7 cellular contexts compared by ENCODE assay signal in the genomic region with DNA sequence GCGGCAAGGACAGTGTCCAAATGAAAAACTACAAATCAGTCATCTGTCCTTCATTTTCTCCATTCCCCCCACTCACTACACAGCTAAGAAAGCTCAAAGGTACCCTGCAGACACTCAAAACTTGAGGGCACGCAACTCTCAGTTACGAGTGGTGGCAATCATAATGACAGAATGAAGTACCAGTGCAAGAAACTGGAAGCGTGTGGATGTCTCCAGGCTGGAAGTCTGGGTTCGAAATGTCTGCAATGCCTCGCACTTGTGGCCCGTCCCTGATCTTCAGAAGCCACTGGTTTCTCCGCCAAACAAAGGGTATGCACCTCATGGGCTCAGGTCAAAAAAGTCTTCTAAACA. TPM values are rescaled to one million over a fixed set of nuclear protein-coding genes. Genes with fewer than 3 reads are reported as not detected.
A peak's percentile ranks its signal among the peaks of the same experiment; 100 is the strongest.
DNase-seq lines count a peak whose midpoint lies in the region; ATAC-seq, FAIRE-seq and TF ChIP-seq lines count a peak whose summit lies in the region.

No MANE protein-coding gene starts in this region.

- TF ChIP-seq POLR2A in HCT116 (IDR thresholded peaks at IDR 0.05; ENCODE audit: borderline replicate concordance, extremely low read depth, insufficient read depth, insufficient read length) (no peak), GM12891 (IDR thresholded peaks at IDR 0.05; ENCODE audit: low read depth, low read length) (no peak)

- peak overlapping the region; percentile 81 for H3K4me2 ChIP-seq in HCT116 (ENCODE audit: low read length)

- no peaks in the 10 kb centered on the region for H4K20me1 ChIP-seq in HCT116 (ENCODE audit: insufficient read depth)

- H3K4me3 ChIP-seq in HCT116 (replicated peaks in 1 of 2; ENCODE audit: low read depth in 1 of 2, low read length in 2 of 2) = peak overlapping the region; percentile 71 to 93
- peak overlapping the region; percentile 99 for H3K4me3 ChIP-seq in iPS-15b (ENCODE audit: low read depth, low read length)
- peak overlapping the region; percentile 98 for H3K4me3 ChIP-seq in stomach smooth muscle (ENCODE audit: low read length in 2 of 2)

- no peaks in the 10 kb centered on the region for H3K9me2 ChIP-seq in HCT116 (ENCODE audit: insufficient read depth)

- no peaks in the 10 kb centered on the region for H3K27me3 Mint-ChIP-seq in activated B cell treated with CpG ODN at 0.5 μM for 24 hours

- H3K79me2 ChIP-seq in HCT116 (ENCODE audit: insufficient read depth, low read length) = peaks cover 14% of the 10 kb centered on the region

- H3K27ac ChIP-seq in HCT116 (ENCODE audit: low read depth, low read length) (peak overlapping the region; percentile 74), stomach smooth muscle (ENCODE audit: low read length) (peak overlapping the region; percentile 64)

- H3K36me3 ChIP-seq in HCT116 (ENCODE audit: control insufficient read depth in 1 of 2, insufficient read depth in 2 of 2, low read length in 2 of 2) (peaks cover 1 to 3% of the 10 kb centered on the region in 2 experiments; a peak in 2 of 4 replicates), iPS-15b (ENCODE audit: control insufficient read depth, insufficient read depth, low read length) (no peaks in the 10 kb centered on the region), stomach smooth muscle (ENCODE audit: control insufficient read depth in 2 of 2, insufficient read depth in 2 of 2, low read length in 2 of 2) (no peaks in the 10 kb centered on the region)

- H3K27ac Mint-ChIP-seq in activated B cell treated with CpG ODN at 0.5 μM for 24 hours = peak overlapping the region; percentile 90

- POLR2A ChIA-PET in HCT116 (lab: Charles Lee) (interaction anchor here (1.5 kb wide), 1 partner anchor 22 kb away, joined by 4 read pairs; a partner anchor contains a TSS), activated B cell treated with CpG ODN at 0.5 μM for 24 hours (lab: Charles Lee) (interaction anchor here (0.6 to 2.2 kb wide), 2 partner anchors 11 to 28 kb away, joined by 3 to 11 read pairs; a partner anchor contains a TSS)

- TF ChIP-seq CTCF in HCT116 (IDR thresholded peaks at IDR 0.05 in 2 of 3, conservative IDR thresholded peaks at IDR 0.05 in 1 of 3; ENCODE audit: borderline replicate concordance in 1 of 3, insufficient read depth in 1 of 3, low read depth in 2 of 3, low read length in 2 of 3) (no peak), activated B cell treated with CpG ODN at 0.5 μM for 24 hours (IDR thresholded peaks at IDR 0.05) (no peak)

- ATAC-seq in HCT116 (0 out of 2 replicates have a peak, but pooled peaks have one; percentile 1), activated B cell treated with CpG ODN at 0.5 μM for 24 hours (ENCODE audit: low read depth) (no peak), GM19452 (IDR thresholded peaks at IDR 0.05; ENCODE audit: unreplicated experiment) (no peak)

- DNase-seq in HCT116 (ENCODE audit: low read depth, low spot score) = no peak
- no peak for DNase-seq in activated B cell treated with CpG ODN at 0.5 μM for 24 hours
- no peak for DNase-seq in activated effector memory CD4-positive, alpha-beta T cell treated with Interleukin-2 at 50 U/mL for 16 hours
- DNase-seq in GM12891 (ENCODE audit: insufficient read length, low spot score) = no peak

- no peak for FAIRE-seq in GM12891 (lab: Jason Lieb, UNC)

- BruUV-seq in HCT116 (replicated peaks; lab: Mats Ljungman, UMichigan) = TSS peak; percentile 95

- H3K36me3 Mint-ChIP-seq in activated B cell treated with CpG ODN at 0.5 μM for 24 hours (ENCODE audit: low read depth) = peaks cover 4% of the 10 kb centered on the region

- H3K9ac ChIP-seq in HCT116 (ENCODE audit: low read length) = peak overlapping the region; percentile 92
- peak overlapping the region; percentile 88 for H3K9ac ChIP-seq in iPS-15b (ENCODE audit: low read depth, low read length)
- H3K9ac ChIP-seq in stomach smooth muscle (ENCODE audit: low read length in 2 of 2) = peak overlapping the region; percentile 76 to 89

- H2AFZ ChIP-seq in HCT116 (ENCODE audit: low read depth, low read length, poor library complexity, severe bottlenecking) = peak overlapping the region; percentile 87

- H3K9me3 ChIP-seq in HCT116 (ENCODE audit: control insufficient read depth in 1 of 2, insufficient read depth in 1 of 2, low read depth in 1 of 2, low read length in 2 of 2) = no peaks in the 10 kb centered on the region
- H3K9me3 ChIP-seq in iPS-15b (ENCODE audit: control insufficient read depth, insufficient read depth, low read length) = no peaks in the 10 kb centered on the region
- H3K9me3 ChIP-seq in stomach smooth muscle (ENCODE audit: control insufficient read depth in 2 of 2, low read length in 2 of 2) = no peaks in the 10 kb centered on the region

- peaks cover 14% of the 10 kb centered on the region for H3K4me1 Mint-ChIP-seq in activated B cell treated with CpG ODN at 0.5 μM for 24 hours

- peak overlapping the region; percentile 92 for H3K4me3 Mint-ChIP-seq in activated B cell treated with CpG ODN at 0.5 μM for 24 hours

- H3K4me1 ChIP-seq in HCT116 (ENCODE audit: control insufficient read depth in 1 of 2, insufficient read depth in 2 of 2, low read length in 2 of 2) (peaks cover 2 to 14% of the 10 kb centered on the region in 2 experiments; a peak in 2 of 4 replicates), iPS-15b (ENCODE audit: control insufficient read depth, insufficient read depth, low read length) (no peaks in the 10 kb centered on the region), stomach smooth muscle (ENCODE audit: control insufficient read depth, insufficient read depth, low read length) (peaks cover 14% of the 10 kb centered on the region)

- RAD21 ChIA-PET in HCT116 (lab: Charles Lee; ENCODE audit: low non-redundant PET in 1 of 2, low total read pairs in 2 of 2, uncharacterized antibody in 2 of 2, unreplicated experiment in 2 of 2) = interaction anchor here in 1 of 2 experiments (0.6 kb wide), 1 partner anchor 58 kb away, joined by 3 read pairs; no protein-coding TSS in a partner anchor

- CTCF ChIA-PET in HCT116 (lab: Charles Lee) = no interaction called here
- CTCF ChIA-PET in activated B cell treated with CpG ODN at 0.5 μM for 24 hours (lab: Charles Lee) = no interaction called here

- no peak for TF ChIP-seq RAD21 in HCT116 (IDR thresholded peaks at IDR 0.05; ENCODE audit: low read depth)

- intact Hi-C loops in HCT116 (cut with micrococcal nuclease) (loop anchor here (2.0 kb wide), 1 partner anchor 28 kb away; a partner anchor contains a TSS), activated B cell treated with CpG ODN at 0.5 μM for 24 hours (cut with micrococcal nuclease) (loop anchor here (1.0 kb wide), 6 partner anchors 21 to 181 kb away; a partner anchor contains a TSS)

- H3K9me3 Mint-ChIP-seq in activated B cell treated with CpG ODN at 0.5 μM for 24 hours = no peaks in the 10 kb centered on the region

- H3K27me3 ChIP-seq in HCT116 (ENCODE audit: insufficient read depth, low read length) = no peaks in the 10 kb centered on the region
- H3K27me3 ChIP-seq in iPS-15b (ENCODE audit: control insufficient read depth, insufficient read depth, low read length) = no peaks in the 10 kb centered on the region
- H3K27me3 ChIP-seq in stomach smooth muscle (ENCODE audit: control insufficient read depth in 1 of 2, insufficient read depth in 2 of 2, low read length in 2 of 2) = no peaks in the 10 kb centered on the region

TF ChIP-seq in HCT116, 20 proteins besides CTCF, POLR2A, EP300 and RAD21:
- no peak for TF ChIP-seq FOSL1 (IDR thresholded peaks at IDR 0.05; ENCODE audit: low read depth)
- TF ChIP-seq POLR2AphosphoS5 (IDR thresholded peaks at IDR 0.05; ENCODE audit: low read depth, low read length) = no peak
- TF ChIP-seq EZH2 (IDR thresholded peaks at IDR 0.05) = no peak
- no peak for TF ChIP-seq EZH2phosphoT487 (IDR thresholded peaks at IDR 0.05; ENCODE audit: borderline replicate concordance)
- TF ChIP-seq CEBPB (IDR thresholded peaks at IDR 0.05; ENCODE audit: low read depth) = no peak
- no peak for TF ChIP-seq ZNF274 (IDR thresholded peaks at IDR 0.05; ENCODE audit: low read depth, low read length)
- TF ChIP-seq TCF7L2 (IDR thresholded peaks at IDR 0.05; ENCODE audit: borderline replicate concordance, extremely low read depth, insufficient read depth, insufficient read length) = no peak
- TF ChIP-seq, protein P1, sequence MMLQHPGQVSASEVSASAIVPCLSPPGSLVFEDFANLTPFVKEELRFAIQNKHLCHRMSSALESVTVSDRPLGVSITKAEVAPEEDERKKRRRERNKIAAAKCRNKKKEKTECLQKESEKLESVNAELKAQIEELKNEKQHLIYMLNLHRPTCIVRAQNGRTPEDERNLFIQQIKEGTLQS (IDR thresholded peaks at IDR 0.05) = no peak

TF ChIP-seq in GM12891, 5 proteins besides CTCF, POLR2A, EP300 and RAD21:
- TF ChIP-seq POU2F2 (IDR thresholded peaks at IDR 0.05; ENCODE audit: low read depth, low read length) (no peak), POLR2AphosphoS5 (IDR thresholded peaks at IDR 0.05; ENCODE audit: low read depth, low read length) (no peak), SPI1 (IDR thresholded peaks at IDR 0.05; ENCODE audit: low read depth, low read length) (no peak), PAX5 (IDR thresholded peaks at IDR 0.05; ENCODE audit: insufficient read depth, low read length, severe bottlenecking) (no peak), TAF1 (IDR thresholded peaks at IDR 0.05; ENCODE audit: low read depth, low read length) (no peak)
TF ChIP-seq in GM12891: peak in this region for 0.

RNA-seq across cellular contexts. Expression of a gene that starts 0.6 kb away (rescaled TPM):
- total RNA-seq in HCT116 (2021; ENCODE audit: unreplicated experiment) (23.4 TPM), activated B cell treated with CpG ODN at 0.5 μM for 24 hours (13.0 and 13.5 TPM in 2 replicates)
- 12.8 and 16.1 TPM in 2 replicates for polyA plus RNA-seq in HCT116 (2012)
- 33.9 TPM for polyA plus RNA-seq in GM12891 (2012; ENCODE audit: low read depth, missing spikeins)

RNA-seq across cellular contexts. Expression of a gene that starts 21.8 kb away (rescaled TPM):
- total RNA-seq in HCT116 (2021; ENCODE audit: unreplicated experiment) = 281 TPM
- 279 and 300 TPM in 2 replicates for polyA plus RNA-seq in HCT116 (2012)
- total RNA-seq in activated B cell treated with CpG ODN at 0.5 μM for 24 hours = 10.6 and 12.7 TPM in 2 replicates
- 116 TPM for polyA plus RNA-seq in GM12891 (2012; ENCODE audit: low read depth, missing spikeins)

RNA-seq across cellular contexts. Expression of a gene that starts 45.9 kb away (rescaled TPM):
- total RNA-seq in HCT116 (2021; ENCODE audit: unreplicated experiment) (67.0 TPM), activated B cell treated with CpG ODN at 0.5 μM for 24 hours (27.1 and 33.5 TPM in 2 replicates)
- 59.9 and 63.8 TPM in 2 replicates for polyA plus RNA-seq in HCT116 (2012)
- polyA plus RNA-seq in GM12891 (2012; ENCODE audit: low read depth, missing spikeins) = 43.2 TPM

Comparison
In these comparisons a context has a peak if more than half of its experiments do, and no peak if none do; other contexts are left out.
1. RNA of a gene that starts 21.8 kb away (total RNA-seq): 281 TPM in HCT116 (single experiment); 10.6 to 12.7 TPM in activated B cell treated with CpG ODN at 0.5 μM for 24 hours; every median in the first group is over 10 times any median in the second.
2. Peak in every context shown above with its lines, with median percentiles within 50 percentile points of each other: H3K4me3 ChIP-seq and H3K9ac ChIP-seq.